Comparison of ENCODE assay signal across 8 cellular contexts in genomic region chr17:59381716-59382570, GRCh38. TPM values are rescaled to one million over a fixed set of nuclear protein-coding genes. Genes with fewer than 3 reads are reported as not detected.
DNase-seq lines count a peak whose midpoint lies in the region; ATAC-seq and TF ChIP-seq lines count a peak whose summit lies in the region.

No MANE protein-coding gene starts in this region.

- no peak for TF ChIP-seq EP300 in suprapubic skin (IDR thresholded peaks at IDR 0.05)

- no peak for TF ChIP-seq CTCF in suprapubic skin (IDR thresholded peaks at IDR 0.05)

- no peak overlapping the region for H3K4me3 Mint-ChIP-seq in T-helper 17 cell

- H3K4me1 Mint-ChIP-seq in T-helper 17 cell: peaks cover 20% of the 10 kb centered on the region

- H3K36me3 ChIP-seq in mesodermal cell (ENCODE audit: control insufficient read depth, insufficient read depth, low read length) (peaks cover 42% of the 10 kb centered on the region), suprapubic skin (no peaks in the 10 kb centered on the region)

- no peaks in the 10 kb centered on the region for H3K27me3 ChIP-seq in suprapubic skin

- DNase-seq in NCI-H510A treated with DMSO at 0.1 percent for 48 hours (lab: John Stamatoyannopoulos, UW): peak; percentile 42
- DNase-seq in NCI-H510A (lab: John Stamatoyannopoulos, UW): no peak
- peak in 1 of 2 donors; percentile 68 for DNase-seq in suprapubic skin (ENCODE audit: low spot score in 2 of 2)
- DNase-seq in T-helper 17 cell: no peak

- H3K36me3 Mint-ChIP-seq in T-helper 17 cell (ENCODE audit: low read depth): no peaks in the 10 kb centered on the region

- peaks cover 29% of the 10 kb centered on the region for H3K4me1 ChIP-seq in mesodermal cell (ENCODE audit: control insufficient read depth, insufficient read depth, low read length, poor library complexity, severe bottlenecking)
- peaks cover 49% of the 10 kb centered on the region for H3K4me1 ChIP-seq in suprapubic skin

- H3K27me3 Mint-ChIP-seq in T-helper 17 cell: no peaks in the 10 kb centered on the region

- no peak for TF ChIP-seq POLR2A in suprapubic skin (IDR thresholded peaks at IDR 0.05)

- ATAC-seq in HG03175 (IDR thresholded peaks at IDR 0.05; ENCODE audit: unreplicated experiment): no peak
- no peak for ATAC-seq in GM18511 (IDR thresholded peaks at IDR 0.05; ENCODE audit: unreplicated experiment)
- ATAC-seq in T-helper 17 cell: no peak

- peak overlapping the region; percentile 99 for H3K27ac ChIP-seq in cingulate gyrus (ENCODE audit: low read depth, low read length)
- H3K27ac ChIP-seq in mesodermal cell (ENCODE audit: low read depth, low read length, severe bottlenecking): peak overlapping the region; percentile 62
- H3K27ac ChIP-seq in suprapubic skin: peak overlapping the region; percentile 81

- H3K4me3 ChIP-seq in mesodermal cell (ENCODE audit: extremely low read depth, insufficient read depth, low read length, poor library complexity, severe bottlenecking): no peak overlapping the region
- no peak overlapping the region for H3K4me3 ChIP-seq in suprapubic skin

- no peak overlapping the region for H3K27ac Mint-ChIP-seq in T-helper 17 cell

- 89 to 99% methylated on average over 6 to 7 of the region's 8 CpGs for WGBS in mesodermal cell (ENCODE audit: insufficient coverage in 2 of 2), 2 experiments
- WGBS in suprapubic skin: 22% methylated on average over 6 of the region's 8 CpGs

- H3K9me3 ChIP-seq in mesodermal cell (ENCODE audit: control insufficient read depth, low read length) (no peaks in the 10 kb centered on the region), suprapubic skin (no peaks in the 10 kb centered on the region), T-helper 17 cell (ENCODE audit: control insufficient read depth, low read length, poor library complexity, severe bottlenecking) (no peaks in the 10 kb centered on the region)

RNA-seq across cellular contexts. Expression of gene YPEL2, which starts 50.5 kb away (rescaled TPM):
- polyA plus RNA-seq in mesodermal cell (2013, experiment 1 of 2): 22.0 TPM
- polyA plus RNA-seq in mesodermal cell (2013, experiment 2 of 2): 19.1 TPM
- total RNA-seq in suprapubic skin (10 to 100 TPM; 16.7 to 33.6 (median 21.3) TPM), T-helper 17 cell (10 to 100 TPM; 23.6 to 44.0 TPM)
